Comparison of ENCODE assay signal across 1 cellular context in the genomic region with DNA sequence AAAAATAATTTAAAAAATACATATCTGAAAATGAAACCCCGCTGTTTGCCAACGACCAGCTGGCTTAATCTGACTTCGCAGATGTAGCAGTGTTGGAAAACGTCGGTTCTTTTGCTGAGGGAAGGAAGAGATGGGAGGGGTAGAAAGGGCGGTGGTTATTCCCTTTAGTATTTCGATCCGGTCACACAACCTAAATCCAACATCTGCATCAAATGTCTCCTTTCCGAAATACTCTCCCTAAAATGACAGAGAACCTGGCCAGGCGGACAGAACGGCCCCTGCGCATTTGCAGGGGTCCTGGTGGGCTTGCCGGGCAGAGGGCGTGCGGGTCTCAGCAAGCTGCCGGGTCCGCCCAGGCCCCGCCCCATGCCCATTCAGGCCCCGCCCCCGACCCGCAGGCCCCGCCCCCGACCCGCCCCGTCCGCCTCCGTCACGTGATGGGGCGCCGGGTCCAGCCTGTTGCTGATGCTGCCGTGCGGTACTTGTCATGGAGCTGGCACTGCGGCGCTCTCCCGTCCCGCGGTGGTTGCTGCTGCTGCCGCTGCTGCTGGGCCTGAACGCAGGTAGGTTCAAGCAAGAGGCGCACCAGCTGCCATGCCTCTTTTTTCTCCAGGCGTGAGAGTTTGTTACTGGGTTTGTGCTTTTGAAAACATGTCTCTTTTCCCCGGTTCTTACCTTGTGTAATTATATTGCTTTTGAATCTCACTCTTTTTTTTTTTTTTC.
A peak's percentile ranks its signal among the peaks of the same experiment; 100 is the strongest.
TF ChIP-seq lines count a peak whose summit lies in the region.

A gene with protein sequence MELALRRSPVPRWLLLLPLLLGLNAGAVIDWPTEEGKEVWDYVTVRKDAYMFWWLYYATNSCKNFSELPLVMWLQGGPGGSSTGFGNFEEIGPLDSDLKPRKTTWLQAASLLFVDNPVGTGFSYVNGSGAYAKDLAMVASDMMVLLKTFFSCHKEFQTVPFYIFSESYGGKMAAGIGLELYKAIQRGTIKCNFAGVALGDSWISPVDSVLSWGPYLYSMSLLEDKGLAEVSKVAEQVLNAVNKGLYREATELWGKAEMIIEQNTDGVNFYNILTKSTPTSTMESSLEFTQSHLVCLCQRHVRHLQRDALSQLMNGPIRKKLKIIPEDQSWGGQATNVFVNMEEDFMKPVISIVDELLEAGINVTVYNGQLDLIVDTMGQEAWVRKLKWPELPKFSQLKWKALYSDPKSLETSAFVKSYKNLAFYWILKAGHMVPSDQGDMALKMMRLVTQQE (plus strand): TSS at position 459 of the 723 bp plus-strand sequence. CDS start 29 bp downstream, at position 488.

TF ChIP-seq in HepG2, 621 proteins besides CTCF, POLR2A, EP300 and RAD21 (continued from another document and continues in another):
- TF ChIP-seq NR3C1 (CRISPR knock-in tag; IDR thresholded peaks at IDR 0.05) (no peak), SSRP1 (CRISPR knock-in tag; IDR thresholded peaks at IDR 0.05) (no peak), ESRRA (CRISPR knock-in tag; IDR thresholded peaks at IDR 0.05; ENCODE audit: low read depth) (no peak), ZNF83 (CRISPR knock-in tag; IDR thresholded peaks at IDR 0.05; ENCODE audit: borderline replicate concordance) (no peak), ZBTB3 (CRISPR knock-in tag; IDR thresholded peaks at IDR 0.05; ENCODE audit: borderline replicate concordance, low read depth) (no peak), CCDC6 (CRISPR knock-in tag; IDR thresholded peaks at IDR 0.05) (no peak), ZBTB42 (CRISPR knock-in tag; IDR thresholded peaks at IDR 0.05) (no peak), ASH2L (IDR thresholded peaks at IDR 0.05; ENCODE audit: insufficient read length, low read depth, low read length) (no peak), RORA (CRISPR knock-in tag; IDR thresholded peaks at IDR 0.05) (no peak), ZNF746 (CRISPR knock-in tag; IDR thresholded peaks at IDR 0.05) (no peak), ZSCAN30 (CRISPR knock-in tag; IDR thresholded peaks at IDR 0.05) (no peak), ZBTB8A (CRISPR knock-in tag; IDR thresholded peaks at IDR 0.05; ENCODE audit: borderline replicate concordance, low read depth) (no peak), ZFP82 (CRISPR knock-in tag; IDR thresholded peaks at IDR 0.05; ENCODE audit: borderline replicate concordance) (no peak), ZSCAN31 (CRISPR knock-in tag; IDR thresholded peaks at IDR 0.05; ENCODE audit: low read depth) (no peak), KLF13 (CRISPR knock-in tag; IDR thresholded peaks at IDR 0.05) (no peak), ZNF451 (CRISPR knock-in tag; IDR thresholded peaks at IDR 0.05) (no peak), ZNF263 (CRISPR knock-in tag; IDR thresholded peaks at IDR 0.05) (no peak), ZNF441 (CRISPR knock-in tag; IDR thresholded peaks at IDR 0.05; ENCODE audit: borderline replicate concordance) (0 out of 2 replicates have a peak, but pooled peaks have one; percentile 40), ZNF678 (CRISPR knock-in tag; IDR thresholded peaks at IDR 0.05) (no peak), NONO (IDR thresholded peaks at IDR 0.05) (no peak), NONO (CRISPR knock-in tag; conservative IDR thresholded peaks at IDR 0.05) (no peak), ZBTB1 (CRISPR knock-in tag; IDR thresholded peaks at IDR 0.05; ENCODE audit: borderline replicate concordance) (no peak), SMAD9 (CRISPR knock-in tag; IDR thresholded peaks at IDR 0.05) (no peak), ZNF616 (CRISPR knock-in tag; IDR thresholded peaks at IDR 0.05; ENCODE audit: low read depth) (no peak), HOXA3 (CRISPR knock-in tag; IDR thresholded peaks at IDR 0.05) (peak; percentile 40), MIER3 (CRISPR knock-in tag; IDR thresholded peaks at IDR 0.05; ENCODE audit: borderline replicate concordance) (no peak), RFXAP (CRISPR knock-in tag; IDR thresholded peaks at IDR 0.05; ENCODE audit: borderline replicate concordance) (no peak), KDM6A (CRISPR knock-in tag; IDR thresholded peaks at IDR 0.05; ENCODE audit: low read depth) (no peak), PRMT3 (CRISPR knock-in tag; IDR thresholded peaks at IDR 0.05; ENCODE audit: borderline replicate concordance, low read depth) (no peak), ZNF7 (CRISPR knock-in tag; IDR thresholded peaks at IDR 0.05) (no peak), ZFP36L2 (CRISPR knock-in tag; IDR thresholded peaks at IDR 0.05) (no peak), ZNF484 (CRISPR knock-in tag; IDR thresholded peaks at IDR 0.05; ENCODE audit: borderline replicate concordance, low read depth) (no peak), KAT8 (CRISPR knock-in tag; IDR thresholded peaks at IDR 0.05) (no peak; the same call in 1 of the 2 replicates), ZSCAN21 (CRISPR knock-in tag; IDR thresholded peaks at IDR 0.05; ENCODE audit: borderline replicate concordance) (no peak; the same call in 1 of the 2 replicates), SRSF1 (optimal IDR thresholded peaks at IDR 0.05; ENCODE audit: low read depth, low read length) (no peak), KLF16 (CRISPR knock-in tag; IDR thresholded peaks at IDR 0.05) (peak in 1 of 2 experiments; percentile 55; a peak in 2 of 4 replicates), TRIM24 (CRISPR knock-in tag; IDR thresholded peaks at IDR 0.05) (no peak)
- TF ChIP-seq, protein P1, sequence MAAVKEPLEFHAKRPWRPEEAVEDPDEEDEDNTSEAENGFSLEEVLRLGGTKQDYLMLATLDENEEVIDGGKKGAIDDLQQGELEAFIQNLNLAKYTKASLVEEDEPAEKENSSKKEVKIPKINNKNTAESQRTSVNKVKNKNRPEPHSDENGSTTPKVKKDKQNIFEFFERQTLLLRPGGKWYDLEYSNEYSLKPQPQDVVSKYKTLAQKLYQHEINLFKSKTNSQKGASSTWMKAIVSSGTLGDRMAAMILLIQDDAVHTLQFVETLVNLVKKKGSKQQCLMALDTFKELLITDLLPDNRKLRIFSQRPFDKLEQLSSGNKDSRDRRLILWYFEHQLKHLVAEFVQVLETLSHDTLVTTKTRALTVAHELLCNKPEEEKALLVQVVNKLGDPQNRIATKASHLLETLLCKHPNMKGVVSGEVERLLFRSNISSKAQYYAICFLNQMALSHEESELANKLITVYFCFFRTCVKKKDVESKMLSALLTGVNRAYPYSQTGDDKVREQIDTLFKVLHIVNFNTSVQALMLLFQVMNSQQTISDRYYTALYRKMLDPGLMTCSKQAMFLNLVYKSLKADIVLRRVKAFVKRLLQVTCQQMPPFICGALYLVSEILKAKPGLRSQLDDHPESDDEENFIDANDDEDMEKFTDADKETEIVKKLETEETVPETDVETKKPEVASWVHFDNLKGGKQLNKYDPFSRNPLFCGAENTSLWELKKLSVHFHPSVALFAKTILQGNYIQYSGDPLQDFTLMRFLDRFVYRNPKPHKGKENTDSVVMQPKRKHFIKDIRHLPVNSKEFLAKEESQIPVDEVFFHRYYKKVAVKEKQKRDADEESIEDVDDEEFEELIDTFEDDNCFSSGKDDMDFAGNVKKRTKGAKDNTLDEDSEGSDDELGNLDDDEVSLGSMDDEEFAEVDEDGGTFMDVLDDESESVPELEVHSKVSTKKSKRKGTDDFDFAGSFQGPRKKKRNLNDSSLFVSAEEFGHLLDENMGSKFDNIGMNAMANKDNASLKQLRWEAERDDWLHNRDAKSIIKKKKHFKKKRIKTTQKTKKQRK (IDR thresholded peaks at IDR 0.05; ENCODE audit: low read length), result no peak
- TF ChIP-seq, protein P2, sequence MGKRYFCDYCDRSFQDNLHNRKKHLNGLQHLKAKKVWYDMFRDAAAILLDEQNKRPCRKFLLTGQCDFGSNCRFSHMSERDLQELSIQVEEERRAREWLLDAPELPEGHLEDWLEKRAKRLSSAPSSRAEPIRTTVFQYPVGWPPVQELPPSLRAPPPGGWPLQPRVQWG (CRISPR knock-in tag; IDR thresholded peaks at IDR 0.05; ENCODE audit: borderline replicate concordance, low read depth), result no peak
- TF ChIP-seq, protein P3, sequence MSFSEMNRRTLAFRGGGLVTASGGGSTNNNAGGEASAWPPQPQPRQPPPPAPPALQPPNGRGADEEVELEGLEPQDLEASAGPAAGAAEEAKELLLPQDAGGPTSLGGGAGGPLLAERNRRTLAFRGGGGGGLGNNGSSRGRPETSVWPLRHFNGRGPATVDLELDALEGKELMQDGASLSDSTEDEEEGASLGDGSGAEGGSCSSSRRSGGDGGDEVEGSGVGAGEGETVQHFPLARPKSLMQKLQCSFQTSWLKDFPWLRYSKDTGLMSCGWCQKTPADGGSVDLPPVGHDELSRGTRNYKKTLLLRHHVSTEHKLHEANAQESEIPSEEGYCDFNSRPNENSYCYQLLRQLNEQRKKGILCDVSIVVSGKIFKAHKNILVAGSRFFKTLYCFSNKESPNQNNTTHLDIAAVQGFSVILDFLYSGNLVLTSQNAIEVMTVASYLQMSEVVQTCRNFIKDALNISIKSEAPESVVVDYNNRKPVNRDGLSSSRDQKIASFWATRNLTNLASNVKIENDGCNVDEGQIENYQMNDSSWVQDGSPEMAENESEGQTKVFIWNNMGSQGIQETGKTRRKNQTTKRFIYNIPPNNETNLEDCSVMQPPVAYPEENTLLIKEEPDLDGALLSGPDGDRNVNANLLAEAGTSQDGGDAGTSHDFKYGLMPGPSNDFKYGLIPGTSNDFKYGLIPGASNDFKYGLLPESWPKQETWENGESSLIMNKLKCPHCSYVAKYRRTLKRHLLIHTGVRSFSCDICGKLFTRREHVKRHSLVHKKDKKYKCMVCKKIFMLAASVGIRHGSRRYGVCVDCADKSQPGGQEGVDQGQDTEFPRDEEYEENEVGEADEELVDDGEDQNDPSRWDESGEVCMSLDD (CRISPR knock-in tag; IDR thresholded peaks at IDR 0.05; ENCODE audit: borderline replicate concordance), result no peak
- TF ChIP-seq, protein P4, sequence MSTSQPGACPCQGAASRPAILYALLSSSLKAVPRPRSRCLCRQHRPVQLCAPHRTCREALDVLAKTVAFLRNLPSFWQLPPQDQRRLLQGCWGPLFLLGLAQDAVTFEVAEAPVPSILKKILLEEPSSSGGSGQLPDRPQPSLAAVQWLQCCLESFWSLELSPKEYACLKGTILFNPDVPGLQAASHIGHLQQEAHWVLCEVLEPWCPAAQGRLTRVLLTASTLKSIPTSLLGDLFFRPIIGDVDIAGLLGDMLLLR (CRISPR knock-in tag; IDR thresholded peaks at IDR 0.05), result no peak
- TF ChIP-seq, protein P5, sequence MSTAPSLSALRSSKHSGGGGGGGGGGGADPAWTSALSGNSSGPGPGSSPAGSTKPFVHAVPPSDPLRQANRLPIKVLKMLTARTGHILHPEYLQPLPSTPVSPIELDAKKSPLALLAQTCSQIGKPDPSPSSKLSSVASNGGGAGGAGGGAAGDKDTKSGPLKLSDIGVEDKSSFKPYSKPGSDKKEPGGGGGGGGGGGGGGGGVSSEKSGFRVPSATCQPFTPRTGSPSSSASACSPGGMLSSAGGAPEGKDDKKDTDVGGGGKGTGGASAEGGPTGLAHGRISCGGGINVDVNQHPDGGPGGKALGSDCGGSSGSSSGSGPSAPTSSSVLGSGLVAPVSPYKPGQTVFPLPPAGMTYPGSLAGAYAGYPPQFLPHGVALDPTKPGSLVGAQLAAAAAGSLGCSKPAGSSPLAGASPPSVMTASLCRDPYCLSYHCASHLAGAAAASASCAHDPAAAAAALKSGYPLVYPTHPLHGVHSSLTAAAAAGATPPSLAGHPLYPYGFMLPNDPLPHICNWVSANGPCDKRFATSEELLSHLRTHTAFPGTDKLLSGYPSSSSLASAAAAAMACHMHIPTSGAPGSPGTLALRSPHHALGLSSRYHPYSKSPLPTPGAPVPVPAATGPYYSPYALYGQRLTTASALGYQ (CRISPR knock-in tag; IDR thresholded peaks at IDR 0.05), result no peak
- TF ChIP-seq, protein P6, sequence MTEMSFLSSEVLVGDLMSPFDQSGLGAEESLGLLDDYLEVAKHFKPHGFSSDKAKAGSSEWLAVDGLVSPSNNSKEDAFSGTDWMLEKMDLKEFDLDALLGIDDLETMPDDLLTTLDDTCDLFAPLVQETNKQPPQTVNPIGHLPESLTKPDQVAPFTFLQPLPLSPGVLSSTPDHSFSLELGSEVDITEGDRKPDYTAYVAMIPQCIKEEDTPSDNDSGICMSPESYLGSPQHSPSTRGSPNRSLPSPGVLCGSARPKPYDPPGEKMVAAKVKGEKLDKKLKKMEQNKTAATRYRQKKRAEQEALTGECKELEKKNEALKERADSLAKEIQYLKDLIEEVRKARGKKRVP (CRISPR knock-in tag; IDR thresholded peaks at IDR 0.05), result no peak
- TF ChIP-seq, protein P7, sequence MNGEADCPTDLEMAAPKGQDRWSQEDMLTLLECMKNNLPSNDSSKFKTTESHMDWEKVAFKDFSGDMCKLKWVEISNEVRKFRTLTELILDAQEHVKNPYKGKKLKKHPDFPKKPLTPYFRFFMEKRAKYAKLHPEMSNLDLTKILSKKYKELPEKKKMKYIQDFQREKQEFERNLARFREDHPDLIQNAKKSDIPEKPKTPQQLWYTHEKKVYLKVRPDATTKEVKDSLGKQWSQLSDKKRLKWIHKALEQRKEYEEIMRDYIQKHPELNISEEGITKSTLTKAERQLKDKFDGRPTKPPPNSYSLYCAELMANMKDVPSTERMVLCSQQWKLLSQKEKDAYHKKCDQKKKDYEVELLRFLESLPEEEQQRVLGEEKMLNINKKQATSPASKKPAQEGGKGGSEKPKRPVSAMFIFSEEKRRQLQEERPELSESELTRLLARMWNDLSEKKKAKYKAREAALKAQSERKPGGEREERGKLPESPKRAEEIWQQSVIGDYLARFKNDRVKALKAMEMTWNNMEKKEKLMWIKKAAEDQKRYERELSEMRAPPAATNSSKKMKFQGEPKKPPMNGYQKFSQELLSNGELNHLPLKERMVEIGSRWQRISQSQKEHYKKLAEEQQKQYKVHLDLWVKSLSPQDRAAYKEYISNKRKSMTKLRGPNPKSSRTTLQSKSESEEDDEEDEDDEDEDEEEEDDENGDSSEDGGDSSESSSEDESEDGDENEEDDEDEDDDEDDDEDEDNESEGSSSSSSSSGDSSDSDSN (CRISPR knock-in tag; IDR thresholded peaks at IDR 0.05), result peak; percentile 78
- TF ChIP-seq, protein P8, sequence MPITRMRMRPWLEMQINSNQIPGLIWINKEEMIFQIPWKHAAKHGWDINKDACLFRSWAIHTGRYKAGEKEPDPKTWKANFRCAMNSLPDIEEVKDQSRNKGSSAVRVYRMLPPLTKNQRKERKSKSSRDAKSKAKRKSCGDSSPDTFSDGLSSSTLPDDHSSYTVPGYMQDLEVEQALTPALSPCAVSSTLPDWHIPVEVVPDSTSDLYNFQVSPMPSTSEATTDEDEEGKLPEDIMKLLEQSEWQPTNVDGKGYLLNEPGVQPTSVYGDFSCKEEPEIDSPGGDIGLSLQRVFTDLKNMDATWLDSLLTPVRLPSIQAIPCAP (CRISPR knock-in tag; IDR thresholded peaks at IDR 0.05; ENCODE audit: low read depth), result no peak
- TF ChIP-seq, protein P9, sequence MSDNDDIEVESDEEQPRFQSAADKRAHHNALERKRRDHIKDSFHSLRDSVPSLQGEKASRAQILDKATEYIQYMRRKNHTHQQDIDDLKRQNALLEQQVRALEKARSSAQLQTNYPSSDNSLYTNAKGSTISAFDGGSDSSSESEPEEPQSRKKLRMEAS (IDR thresholded peaks at IDR 0.05), result peak; percentile 17; the same call in 1 of the 2 replicates
- TF ChIP-seq, protein P10, sequence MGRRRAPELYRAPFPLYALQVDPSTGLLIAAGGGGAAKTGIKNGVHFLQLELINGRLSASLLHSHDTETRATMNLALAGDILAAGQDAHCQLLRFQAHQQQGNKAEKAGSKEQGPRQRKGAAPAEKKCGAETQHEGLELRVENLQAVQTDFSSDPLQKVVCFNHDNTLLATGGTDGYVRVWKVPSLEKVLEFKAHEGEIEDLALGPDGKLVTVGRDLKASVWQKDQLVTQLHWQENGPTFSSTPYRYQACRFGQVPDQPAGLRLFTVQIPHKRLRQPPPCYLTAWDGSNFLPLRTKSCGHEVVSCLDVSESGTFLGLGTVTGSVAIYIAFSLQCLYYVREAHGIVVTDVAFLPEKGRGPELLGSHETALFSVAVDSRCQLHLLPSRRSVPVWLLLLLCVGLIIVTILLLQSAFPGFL (CRISPR knock-in tag; IDR thresholded peaks at IDR 0.05), result no peak
